11 cellular contexts compared by ENCODE assay signal in genomic region chrX:124736553-124737240, GRCh38.
A peak's percentile ranks its signal among the peaks of the same experiment; 100 is the strongest.
DNase-seq lines count a peak whose midpoint lies in the region; ATAC-seq and TF ChIP-seq lines count a peak whose summit lies in the region.
"Had no signal": no experiment of that assay in that cellular context is flagged by ENCODE, and none has a peak within 500 bp of the region (broad histone marks: within the 10 kb centered on the region; RNA-seq: fewer than 3 reads in every experiment).

No MANE protein-coding gene starts in this region.

- H3K27ac ChIP-seq in MM.1S (ENCODE audit: low read length): no peak overlapping the region
- H3K27ac ChIP-seq: epithelial cell of prostate had no signal

- H3K27me3 ChIP-seq in MM.1S (replicated peaks; ENCODE audit: insufficient read depth, low read length): no peaks in the 10 kb centered on the region

- H3K9ac ChIP-seq in MM.1S (ENCODE audit: low read length): no peak overlapping the region

- H3K79me2 ChIP-seq in MM.1S (ENCODE audit: low read length): no peaks in the 10 kb centered on the region

- no peaks in the 10 kb centered on the region for H3K4me1 ChIP-seq in MM.1S (ENCODE audit: low read length)

- no peaks in the 10 kb centered on the region for H3K36me3 ChIP-seq in MM.1S (replicated peaks; ENCODE audit: insufficient read depth, low read length)

- DNase-seq in MM.1S (peak; percentile 37), MV-4-11 (lab: John Stamatoyannopoulos, UW) (no peak), hypothalamus (lab: John Stamatoyannopoulos, UW) (no peak)
- DNase-seq in activated CD4-positive, alpha-beta T cell treated with anti-CD3 and anti-CD28 coated beads, Interleukin-2, amount 50 U/mL, for 48 hours: peak; percentile 8 to 19
- DNase-seq in effector CD4-positive, alpha-beta T cell: peak; percentile 10
- DNase-seq in stimulated activated CD4-positive, alpha-beta T cell treated with anti-CD3 and anti-CD28 coated beads, Interleukin-4, amount 100 ng/mL, for 1 hour: peak; percentile 34
- DNase-seq: DMS153, mesenchymal stem cell had no signal

- H2AFZ ChIP-seq in MM.1S (ENCODE audit: low read length): peak overlapping the region; percentile 27; the same call in 1 of the 2 replicates

- no peaks in the 10 kb centered on the region for H3K9me2 ChIP-seq in MM.1S (replicated peaks; ENCODE audit: insufficient read depth, low read length)

- no peak for ATAC-seq in HG02852 (IDR thresholded peaks at IDR 0.05; ENCODE audit: unreplicated experiment)
- no peak for ATAC-seq in GM21619 (IDR thresholded peaks at IDR 0.05; ENCODE audit: unreplicated experiment)

- no peaks in the 10 kb centered on the region for H3F3A ChIP-seq in MM.1S (ENCODE audit: insufficient read depth, low read length)

- no peaks in the 10 kb centered on the region for H4K20me1 ChIP-seq in MM.1S (ENCODE audit: insufficient read depth, low read length)

- no peaks in the 10 kb centered on the region for H3K9me3 ChIP-seq in MM.1S (replicated peaks; ENCODE audit: insufficient read depth, low read length)

- H3K4me3 ChIP-seq in MM.1S (ENCODE audit: low read length): no peak overlapping the region

- peak overlapping the region; percentile 27; the same call in 1 of the 2 replicates for H3K4me2 ChIP-seq in MM.1S (ENCODE audit: low read depth, low read length)

- TF ChIP-seq CTCF in MM.1S (IDR thresholded peaks at IDR 0.05; ENCODE audit: low read length): no peak

Comparison
In these comparisons a context has a peak if more than half of its experiments do, and no peak if none do; other contexts are left out.
1. DNase-seq: peak in MM.1S (single experiment), activated CD4-positive, alpha-beta T cell treated with anti-CD3 and anti-CD28 coated beads, Interleukin-2, amount 50 U/mL, for 48 hours (2 of 2), effector CD4-positive, alpha-beta T cell (single experiment) and stimulated activated CD4-positive, alpha-beta T cell treated with anti-CD3 and anti-CD28 coated beads, Interleukin-4, amount 100 ng/mL, for 1 hour (single experiment); none in MV-4-11 (single experiment) and hypothalamus (0 of 51).